ENCODE assay signal across 24 cellular contexts in the genomic region with DNA sequence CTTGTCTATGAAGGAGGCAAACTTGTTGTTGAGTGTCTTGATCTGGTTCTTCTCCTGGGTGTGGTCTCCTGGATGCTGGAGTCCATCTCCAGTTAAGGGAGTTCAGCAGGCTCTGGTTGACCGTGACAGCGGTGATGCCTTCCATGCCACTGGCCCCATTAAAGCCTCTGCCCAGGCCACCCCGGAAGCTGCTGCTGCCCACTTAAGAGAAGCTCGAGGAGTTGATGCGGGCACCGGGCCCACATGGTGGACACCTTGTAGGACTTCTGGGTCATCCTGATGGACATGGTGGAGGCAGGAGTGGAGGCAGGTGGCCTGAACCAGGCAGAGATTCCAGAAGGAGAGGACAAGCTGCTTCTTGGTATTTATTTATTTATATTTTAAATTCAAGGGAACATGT.
"Had no signal": no experiment of that assay in that cellular context is flagged by ENCODE, and none has a peak within 500 bp of the region (broad histone marks: within the 10 kb centered on the region; RNA-seq: fewer than 3 reads in every experiment).

No MANE protein-coding gene starts in this region.

- H3K9me3 ChIP-seq: colonic mucosa, gastrocnemius medialis had no signal

- H3K36me3 ChIP-seq: colonic mucosa, esophagus muscularis mucosa, esophagus squamous epithelium, gastrocnemius medialis, gastroesophageal sphincter, heart left ventricle had no signal

- DNase-seq: colonic mucosa; cortex of kidney; dermis blood vessel endothelial cell; dorsolateral prefrontal cortex; effector CD4-positive, alpha-beta T cell; effector CD8-positive, alpha-beta T cell; effector memory CD4-positive, alpha-beta T cell; effector memory CD8-positive, alpha-beta T cell; endodermal cell; erythroblast; esophagus squamous epithelium; foreskin fibroblast; foreskin keratinocyte; foreskin melanocyte; gastrocnemius medialis; glutamatergic neuron; head of caudate nucleus; heart left ventricle had no signal

- ATAC-seq: effector memory CD8-positive, alpha-beta T cell; esophagus mucosa; foreskin keratinocyte; gastrocnemius medialis; gastroesophageal sphincter; heart left ventricle had no signal

- H3K27ac ChIP-seq: colonic mucosa, coronary artery, dorsolateral prefrontal cortex, epithelial cell of prostate, esophagus muscularis mucosa, esophagus squamous epithelium, foreskin keratinocyte, gastrocnemius medialis, gastroesophageal sphincter, heart left ventricle had no signal

- H3K27ac Mint-ChIP-seq: dendritic cell treated with granulocyte-macrophage colony-stimulating factor and Interleukin-4, amounts not matched to agents 40 ng/mL and 50 ng/mL, for 4 days; effector memory CD8-positive, alpha-beta T cell; endodermal cell had no signal

- H3K27me3 ChIP-seq: colonic mucosa, dorsolateral prefrontal cortex, esophagus muscularis mucosa, esophagus squamous epithelium, foreskin keratinocyte, gastrocnemius medialis, gastroesophageal sphincter, heart left ventricle had no signal

- H3K4me3 Mint-ChIP-seq: dendritic cell treated with granulocyte-macrophage colony-stimulating factor and Interleukin-4, amounts not matched to agents 40 ng/mL and 50 ng/mL, for 4 days; effector memory CD8-positive, alpha-beta T cell; endodermal cell had no signal

- H3K4me1 ChIP-seq: colonic mucosa, esophagus muscularis mucosa, esophagus squamous epithelium, foreskin keratinocyte, gastrocnemius medialis, gastroesophageal sphincter, heart left ventricle had no signal

- H3K4me3 ChIP-seq: colonic mucosa, coronary artery, dorsolateral prefrontal cortex, esophagus muscularis mucosa, esophagus squamous epithelium, gastrocnemius medialis, gastroesophageal sphincter, heart left ventricle had no signal

- H3K27me3 Mint-ChIP-seq: dendritic cell treated with granulocyte-macrophage colony-stimulating factor and Interleukin-4, amounts not matched to agents 40 ng/mL and 50 ng/mL, for 4 days had no signal
